Comparison of ENCODE assay signal across 12 cellular contexts in genomic region chr21:42837421-42838211, GRCh38. TPM values are rescaled to one million over a fixed set of nuclear protein-coding genes. Genes with fewer than 3 reads are reported as not detected.
A peak's percentile ranks its signal among the peaks of the same experiment; 100 is the strongest.
DNase-seq lines count a peak whose midpoint lies in the region; ATAC-seq and TF ChIP-seq lines count a peak whose summit lies in the region.
"Had no signal": no experiment of that assay in that cellular context is flagged by ENCODE, and none has a peak within 500 bp of the region (broad histone marks: within the 10 kb centered on the region; RNA-seq: fewer than 3 reads in every experiment).

No MANE protein-coding gene starts in this region.

- peaks cover 28% of the 10 kb centered on the region for H3K4me1 Mint-ChIP-seq in activated T-cell treated with anti-CD3 and anti-CD28 coated beads, Interleukin-2, amount 50 U/mL, for 24 hours (ENCODE audit: low read depth)
- H3K4me1 Mint-ChIP-seq in activated T-cell treated with anti-CD3 and anti-CD28 coated beads, Interleukin-2, amount 50 U/mL, for 72 hours (ENCODE audit: low read depth), result peaks cover 15% of the 10 kb centered on the region
- H3K4me1 Mint-ChIP-seq in stimulated activated effector memory CD8-positive, alpha-beta T cell treated with anti-CD3 and anti-CD28 coated beads, Interleukin-12 subunit alpha, Interleukin-12 subunit beta, amount 100 ng/mL, for 72 hours, result peaks cover 24% of the 10 kb centered on the region
- peaks cover 13% of the 10 kb centered on the region for H3K4me1 Mint-ChIP-seq in stimulated activated memory B cell treated with anti-CD40 and anti-IgM and Interleukin-4, amounts not matched to agents 10 μg/mL and 1 μg/mL and 100 μg/mL, for 72 hours

- TF ChIP-seq POLR2A in Peyer's patch (IDR thresholded peaks at IDR 0.05) (no peak), esophagus muscularis mucosa (IDR thresholded peaks at IDR 0.05; ENCODE audit: low read depth) (no peak)

- H3K27me3 ChIP-seq in Peyer's patch, result no peaks in the 10 kb centered on the region
- peaks cover 0 to 2% (median 0%) of the 10 kb centered on the region in 4 donors for H3K27me3 ChIP-seq in esophagus muscularis mucosa

- no peak for TF ChIP-seq EP300 in esophagus muscularis mucosa (IDR thresholded peaks at IDR 0.05)

- WGBS in esophagus muscularis mucosa, result 74% methylated on average over 5 of the region's 42 CpGs

- H3K9me3 ChIP-seq in Peyer's patch (no peaks in the 10 kb centered on the region), esophagus muscularis mucosa (no peaks in the 10 kb centered on the region)

- H3K36me3 Mint-ChIP-seq in activated T-cell treated with anti-CD3 and anti-CD28 coated beads, Interleukin-2, amount 50 U/mL, for 24 hours (ENCODE audit: low read depth), result peaks cover 51% of the 10 kb centered on the region
- peaks cover 0 to 8% of the 10 kb centered on the region in 2 donors for H3K36me3 Mint-ChIP-seq in activated T-cell treated with anti-CD3 and anti-CD28 coated beads, Interleukin-2, amount 50 U/mL, for 72 hours (ENCODE audit: insufficient read depth in 2 of 2)
- H3K36me3 Mint-ChIP-seq in stimulated activated effector memory CD8-positive, alpha-beta T cell treated with anti-CD3 and anti-CD28 coated beads, Interleukin-12 subunit alpha, Interleukin-12 subunit beta, amount 100 ng/mL, for 72 hours, result peaks cover 40% of the 10 kb centered on the region
- peaks cover 14% of the 10 kb centered on the region for H3K36me3 Mint-ChIP-seq in stimulated activated memory B cell treated with anti-CD40 and anti-IgM and Interleukin-4, amounts not matched to agents 10 μg/mL and 1 μg/mL and 100 μg/mL, for 72 hours

- no peak overlapping the region for H3K4me3 Mint-ChIP-seq in activated T-cell treated with anti-CD3 and anti-CD28 coated beads, Interleukin-2, amount 50 U/mL, for 24 hours
- H3K4me3 Mint-ChIP-seq in activated T-cell treated with anti-CD3 and anti-CD28 coated beads, Interleukin-2, amount 50 U/mL, for 72 hours, result no peak overlapping the region
- no peak overlapping the region for H3K4me3 Mint-ChIP-seq in stimulated activated effector memory CD8-positive, alpha-beta T cell treated with anti-CD3 and anti-CD28 coated beads, Interleukin-12 subunit alpha, Interleukin-12 subunit beta, amount 100 ng/mL, for 72 hours
- no peak overlapping the region for H3K4me3 Mint-ChIP-seq in stimulated activated memory B cell treated with anti-CD40 and anti-IgM and Interleukin-4, amounts not matched to agents 10 μg/mL and 1 μg/mL and 100 μg/mL, for 72 hours
- H3K4me3 Mint-ChIP-seq: HFFc6 had no signal

- peak overlapping the region; percentile 83 for H3K27ac Mint-ChIP-seq in activated T-cell treated with anti-CD3 and anti-CD28 coated beads, Interleukin-2, amount 50 U/mL, for 24 hours
- H3K27ac Mint-ChIP-seq in activated T-cell treated with anti-CD3 and anti-CD28 coated beads, Interleukin-2, amount 50 U/mL, for 72 hours, result no peak overlapping the region
- peak overlapping the region; percentile 23 for H3K27ac Mint-ChIP-seq in stimulated activated effector memory CD8-positive, alpha-beta T cell treated with anti-CD3 and anti-CD28 coated beads, Interleukin-12 subunit alpha, Interleukin-12 subunit beta, amount 100 ng/mL, for 72 hours
- no peak overlapping the region for H3K27ac Mint-ChIP-seq in stimulated activated memory B cell treated with anti-CD40 and anti-IgM and Interleukin-4, amounts not matched to agents 10 μg/mL and 1 μg/mL and 100 μg/mL, for 72 hours
- H3K27ac Mint-ChIP-seq: HFFc6 had no signal

- TF ChIP-seq CTCF in Peyer's patch (IDR thresholded peaks at IDR 0.05), result no peak
- TF ChIP-seq CTCF in esophagus muscularis mucosa (IDR thresholded peaks at IDR 0.05), result no peak

- H3K4me3 ChIP-seq in Peyer's patch (no peak overlapping the region), esophagus muscularis mucosa (no peak overlapping the region)
- H3K4me3 ChIP-seq: PC-9 had no signal

- intact Hi-C loops in esophagus muscularis mucosa (cut with DNase I), result no loop called here

- H3K27me3 Mint-ChIP-seq in activated T-cell treated with anti-CD3 and anti-CD28 coated beads, Interleukin-2, amount 50 U/mL, for 24 hours, result no peaks in the 10 kb centered on the region
- no peaks in the 10 kb centered on the region for H3K27me3 Mint-ChIP-seq in activated T-cell treated with anti-CD3 and anti-CD28 coated beads, Interleukin-2, amount 50 U/mL, for 72 hours (ENCODE audit: low read depth)
- no peaks in the 10 kb centered on the region for H3K27me3 Mint-ChIP-seq in stimulated activated memory B cell treated with anti-CD40 and anti-IgM and Interleukin-4, amounts not matched to agents 10 μg/mL and 1 μg/mL and 100 μg/mL, for 72 hours

- ATAC-seq in activated T-cell treated with anti-CD3 and anti-CD28 coated beads, Interleukin-2, amount 50 U/mL, for 72 hours (replicated peaks in 1 of 2), result no peak
- no peak for ATAC-seq in stimulated activated effector memory CD8-positive, alpha-beta T cell treated with anti-CD3 and anti-CD28 coated beads, Interleukin-12 subunit alpha, Interleukin-12 subunit beta, amount 100 ng/mL, for 72 hours
- no peak for ATAC-seq in stimulated activated memory B cell treated with anti-CD40 and anti-IgM and Interleukin-4, amounts not matched to agents 10 μg/mL and 1 μg/mL and 100 μg/mL, for 72 hours
- ATAC-seq in GM21423 (IDR thresholded peaks at IDR 0.05; ENCODE audit: unreplicated experiment) (no peak), GM19452 (IDR thresholded peaks at IDR 0.05; ENCODE audit: unreplicated experiment) (no peak)

- H3K36me3 ChIP-seq in Peyer's patch (peaks cover 0 to 26% (median 0%) of the 10 kb centered on the region in 3 donors), esophagus muscularis mucosa (peaks cover 10 to 38% (median 36%) of the 10 kb centered on the region in 4 donors)

- no peak for DNase-seq in activated T-cell treated with anti-CD3 and anti-CD28 coated beads, Interleukin-2, amount 50 U/mL, for 24 hours
- DNase-seq in activated T-cell treated with anti-CD3 and anti-CD28 coated beads, Interleukin-2, amount 50 U/mL, for 72 hours, result no peak
- DNase-seq in Peyer's patch (peak; percentile 9 to 37 (median 36)), esophagus muscularis mucosa (ENCODE audit: extremely low spot score) (peak; percentile 78)
- DNase-seq in stimulated activated effector memory CD8-positive, alpha-beta T cell treated with anti-CD3 and anti-CD28 coated beads, Interleukin-12 subunit alpha, Interleukin-12 subunit beta, amount 100 ng/mL, for 72 hours (ENCODE audit: low spot score in 2 of 2), result no peak
- DNase-seq: activated CD4-positive, alpha-beta T cell treated with anti-CD3 and anti-CD28 coated beads for 4 hours; activated naive CD4-positive, alpha-beta T cell treated with anti-CD3 and anti-CD28 coated beads, Interleukin-2, amount 50 U/mL, for 16 hours; HFFc6; PC-9 had no signal

- peaks cover 0 to 6% (median 2%) of the 10 kb centered on the region in 4 donors for H3K4me1 ChIP-seq in Peyer's patch
- peaks cover 0 to 7% (median 2%) of the 10 kb centered on the region in 4 donors for H3K4me1 ChIP-seq in esophagus muscularis mucosa

- no peaks in the 10 kb centered on the region for H3K9me3 Mint-ChIP-seq in activated T-cell treated with anti-CD3 and anti-CD28 coated beads, Interleukin-2, amount 50 U/mL, for 24 hours
- H3K9me3 Mint-ChIP-seq in activated T-cell treated with anti-CD3 and anti-CD28 coated beads, Interleukin-2, amount 50 U/mL, for 72 hours, result no peaks in the 10 kb centered on the region
- H3K9me3 Mint-ChIP-seq in stimulated activated effector memory CD8-positive, alpha-beta T cell treated with anti-CD3 and anti-CD28 coated beads, Interleukin-12 subunit alpha, Interleukin-12 subunit beta, amount 100 ng/mL, for 72 hours, result no peaks in the 10 kb centered on the region
- no peaks in the 10 kb centered on the region for H3K9me3 Mint-ChIP-seq in stimulated activated memory B cell treated with anti-CD40 and anti-IgM and Interleukin-4, amounts not matched to agents 10 μg/mL and 1 μg/mL and 100 μg/mL, for 72 hours
- H3K9me3 Mint-ChIP-seq: HFFc6 had no signal

- H3K27ac ChIP-seq in Peyer's patch (no peak overlapping the region), esophagus muscularis mucosa (replicated peaks in 1 of 4) (no peak overlapping the region)
- H3K27ac ChIP-seq: PC-9 had no signal

RNA-seq across cellular contexts. Expression of gene WDR4, which starts 41.7 kb away (rescaled TPM):
- total RNA-seq in activated T-cell treated with anti-CD3 and anti-CD28 coated beads, Interleukin-2, amount 50 U/mL, for 72 hours, result 10 to 100 TPM; 17.1 to 18.9 TPM
- total RNA-seq in Peyer's patch, result 10 to 100 TPM; 12.8 to 51.2 (median 26.3) TPM
- total RNA-seq in esophagus muscularis mucosa, result 10 to 100 TPM in 1 of 4 donors, 1 to 10 TPM in 3; 5.8 to 10.1 (median 7.0) TPM

RNA-seq across cellular contexts. Expression of gene NDUFV3, which starts 55.5 kb away (rescaled TPM):
- 10 to 100 TPM; 18.2 to 21.7 TPM for total RNA-seq in activated T-cell treated with anti-CD3 and anti-CD28 coated beads, Interleukin-2, amount 50 U/mL, for 72 hours
- total RNA-seq in Peyer's patch, result 10 to 100 TPM; 32.9 to 73.4 (median 54.9) TPM
- total RNA-seq in esophagus muscularis mucosa, result 100 to 1,000 TPM in 1 of 4 donors, 10 to 100 TPM in 3; 56.7 to 102 (median 74.1) TPM

Comparison
In these comparisons a context has a peak if more than half of its experiments do, and no peak if none do; other contexts are left out.
1. H3K27ac Mint-ChIP-seq: peak in activated T-cell treated with anti-CD3 and anti-CD28 coated beads, Interleukin-2, amount 50 U/mL, for 24 hours (single experiment) and stimulated activated effector memory CD8-positive, alpha-beta T cell treated with anti-CD3 and anti-CD28 coated beads, Interleukin-12 subunit alpha, Interleukin-12 subunit beta, amount 100 ng/mL, for 72 hours (single experiment); none in activated T-cell treated with anti-CD3 and anti-CD28 coated beads, Interleukin-2, amount 50 U/mL, for 72 hours (single experiment) and stimulated activated memory B cell treated with anti-CD40 and anti-IgM and Interleukin-4, amounts not matched to agents 10 μg/mL and 1 μg/mL and 100 μg/mL, for 72 hours (single experiment).
2. DNase-seq: peak in Peyer's patch (3 of 3) and esophagus muscularis mucosa (single experiment); none in activated T-cell treated with anti-CD3 and anti-CD28 coated beads, Interleukin-2, amount 50 U/mL, for 24 hours (single experiment), activated T-cell treated with anti-CD3 and anti-CD28 coated beads, Interleukin-2, amount 50 U/mL, for 72 hours (0 of 2) and stimulated activated effector memory CD8-positive, alpha-beta T cell treated with anti-CD3 and anti-CD28 coated beads, Interleukin-12 subunit alpha, Interleukin-12 subunit beta, amount 100 ng/mL, for 72 hours (0 of 2).